ENCODE assay signal across 9 cellular contexts in genomic region chrX:124388562-124388961, GRCh38. TPM values are rescaled to one million over a fixed set of nuclear protein-coding genes. Genes with fewer than 3 reads are reported as not detected.
DNase-seq lines count a peak whose midpoint lies in the region; ATAC-seq, FAIRE-seq and TF ChIP-seq lines count a peak whose summit lies in the region.
"Had no signal": no experiment of that assay in that cellular context is flagged by ENCODE, and none has a peak within 500 bp of the region (broad histone marks: within the 10 kb centered on the region; RNA-seq: fewer than 3 reads in every experiment).

No MANE protein-coding gene starts in this region.

- peak; percentile 60 for DNase-seq in Calu3
- DNase-seq in LHCN-M2 (ENCODE audit: low read depth) = peak; percentile 15
- peak; percentile 4 for DNase-seq in RWPE1 (ENCODE audit: low spot score)
- DNase-seq in activated T-helper 9 cell treated with anti-CD3 and anti-CD28 coated beads, Interleukin-2, amount 50 U/mL, for 16 hours (ENCODE audit: low read depth) = peak; percentile 39
- DNase-seq in frontal cortex (ENCODE audit: low spot score in 2 of 2) = no peak
- peak; percentile 11 for DNase-seq in prostate gland (ENCODE audit: low spot score)
- no peak for DNase-seq in posterior vena cava (ENCODE audit: low spot score)

- no peak overlapping the region for H3K27ac Mint-ChIP-seq in Calu3 (ENCODE audit: unreplicated experiment)
- H3K27ac Mint-ChIP-seq: T-helper 1 cell treated with Interleukin-12 subunit alpha and Interleukin-12 subunit beta and Interleukin-4 antibody, amounts not matched to agents 30 μg/mL and 1 μg/mL, for 36 hours had no signal

- ATAC-seq in GM21390 (IDR thresholded peaks at IDR 0.05; ENCODE audit: unreplicated experiment) = peak; percentile 75

- H3K4me1 Mint-ChIP-seq in Calu3 (ENCODE audit: low read depth, unreplicated experiment) = no peaks in the 10 kb centered on the region

- intact Hi-C loops in Calu3 (cut with micrococcal nuclease; ENCODE audit: unreplicated experiment) (loop anchor here (1.0 kb wide), 1 partner anchor 743 kb away; no protein-coding TSS in a partner anchor), prostate gland (cut with DNase I) (no loop called here), posterior vena cava (cut with DNase I) (no loop called here)

- no peak overlapping the region for H3K4me3 ChIP-seq in prostate gland

- no peaks in the 10 kb centered on the region for H3K36me3 ChIP-seq in prostate gland

- H3K27me3 ChIP-seq in prostate gland (replicated peaks; ENCODE audit: insufficient read depth) = no peaks in the 10 kb centered on the region

- peak; percentile 88 for FAIRE-seq in frontal cortex (lab: Jason Lieb, UNC)

- H3K27ac ChIP-seq in RWPE1 (no peak overlapping the region), prostate gland (no peak overlapping the region)

- 3% methylated on average over 2 of the region's 2 CpGs for WGBS in prostate gland

- no peak for TF ChIP-seq POLR2A in prostate gland (IDR thresholded peaks at IDR 0.05)

- CTCF ChIA-PET in Calu3 (lab: Charles Lee) = interaction anchor here (0.6 kb wide), 1 partner anchor 18 kb away, joined by 4 read pairs; no protein-coding TSS in a partner anchor
- CTCF ChIA-PET in RWPE1 (lab: Yijun Ruan, JAX) = interaction anchor here (1.0 to 1.7 kb wide), 3 partner anchors 18 to 743 kb away, joined by 4 to 9 read pairs (median 6); no protein-coding TSS in a partner anchor

- TF ChIP-seq CTCF in Calu3 (IDR thresholded peaks at IDR 0.05; ENCODE audit: unreplicated experiment) = peak; percentile 58
- TF ChIP-seq CTCF in RWPE1 (conservative IDR thresholded peaks at IDR 0.05; ENCODE audit: low read depth) = peak; percentile 57
- peak; percentile 13 to 51 (median 40) for TF ChIP-seq CTCF in prostate gland (IDR thresholded peaks at IDR 0.05)

- no peak overlapping the region for H3K4me3 Mint-ChIP-seq in Calu3 (ENCODE audit: low read depth, unreplicated experiment)
- H3K4me3 Mint-ChIP-seq: T-helper 1 cell treated with Interleukin-12 subunit alpha and Interleukin-12 subunit beta and Interleukin-4 antibody, amounts not matched to agents 30 μg/mL and 1 μg/mL, for 36 hours had no signal

- H3K9me3 ChIP-seq in prostate gland = no peaks in the 10 kb centered on the region

- H3K27me3 Mint-ChIP-seq in Calu3 (ENCODE audit: unreplicated experiment) = peaks cover 9% of the 10 kb centered on the region

- no TSS peak for BruUV-seq in Calu3 (replicated peaks; lab: Mats Ljungman, UMichigan)

- H3K9me3 Mint-ChIP-seq in Calu3 (ENCODE audit: low read depth, unreplicated experiment) = no peaks in the 10 kb centered on the region
- H3K9me3 Mint-ChIP-seq: T-helper 1 cell treated with Interleukin-12 subunit alpha and Interleukin-12 subunit beta and Interleukin-4 antibody, amounts not matched to agents 30 μg/mL and 1 μg/mL, for 36 hours had no signal

- POLR2A ChIA-PET in RWPE1 (lab: Yijun Ruan, JAX; ENCODE audit: low non-redundant PET) = no interaction called here

- H3K36me3 Mint-ChIP-seq in Calu3 (ENCODE audit: insufficient read depth, unreplicated experiment) = no peaks in the 10 kb centered on the region

- H3K4me1 ChIP-seq in prostate gland (replicated peaks) = no peaks in the 10 kb centered on the region

RNA-seq across cellular contexts. Expression of gene SH2D1A, which starts 42.2 kb away (rescaled TPM):
- not detected in 2 replicates for total RNA-seq in Calu3 (2022)
- not detected in 2 replicates for total RNA-seq in LHCN-M2 (2014; rRNA removed)
- polyA plus RNA-seq in LHCN-M2 (2012) = not detected
- not detected for total RNA-seq in frontal cortex
- under 1 TPM in 1 of 2 donors, not detected in 1; 0.09 TPM for total RNA-seq in prostate gland
- total RNA-seq in posterior vena cava = under 1 TPM; 0.33 to 0.79 TPM

RNA-seq across cellular contexts. Expression of gene TEX13D, which starts 56.1 kb away (rescaled TPM):
- not detected in 2 replicates for total RNA-seq in Calu3 (2022)
- total RNA-seq in LHCN-M2 (2014; rRNA removed) = not detected in 2 replicates
- not detected for polyA plus RNA-seq in LHCN-M2 (2012)
- not detected for total RNA-seq in frontal cortex
- total RNA-seq in prostate gland = 1 to 10 TPM in 1 of 2 donors, not detected in 1; 1.9 TPM
- total RNA-seq in posterior vena cava = not detected

Comparison
In these comparisons a context has a peak if more than half of its experiments do, and no peak if none do; other contexts are left out.
1. DNase-seq: peak in Calu3 (single experiment), LHCN-M2 (single experiment), RWPE1 (single experiment), activated T-helper 9 cell treated with anti-CD3 and anti-CD28 coated beads, Interleukin-2, amount 50 U/mL, for 16 hours (single experiment) and prostate gland (single experiment); none in frontal cortex (0 of 2) and posterior vena cava (single experiment).
2. Peak in every context shown above with its lines, with median percentiles within 50 percentile points of each other: CTCF ChIP-seq.